25 cellular contexts compared by ENCODE assay signal in genomic region chr19:38526430-38526829, GRCh38.
"Had no signal": no experiment of that assay in that cellular context is flagged by ENCODE, and none has a peak within 500 bp of the region (broad histone marks: within the 10 kb centered on the region; RNA-seq: fewer than 3 reads in every experiment).

No MANE protein-coding gene starts in this region.

- H3K36me3 ChIP-seq: colonic mucosa, lower lobe of right lung, ovary, right atrium auricular region, thoracic aorta, upper lobe of left lung had no signal

- H3K4me3 ChIP-seq: colonic mucosa, gastrocnemius medialis, lower lobe of right lung, ovary, right atrium auricular region, smooth muscle cell, thoracic aorta, tibial nerve, upper lobe of left lung had no signal

- H3K4me1 Mint-ChIP-seq: endodermal cell had no signal

- H3K4me3 Mint-ChIP-seq: dendritic cell treated with granulocyte-macrophage colony-stimulating factor and Interleukin-4, amounts not matched to agents 40 ng/mL and 50 ng/mL, for 4 days; endodermal cell; nephron progenitor cell; stimulated activated naive CD8-positive, alpha-beta T cell treated with anti-CD3 and anti-CD28 coated beads, Interleukin-15, Interleukin-2, amounts not matched to agents 100 ng/mL and 50 ng/mL, for 24 hours had no signal

- DNase-seq: colonic mucosa; effector CD8-positive, alpha-beta T cell; endodermal cell; foreskin fibroblast; gastrocnemius medialis; head of caudate nucleus; left ventricle myocardium superior; lower lobe of right lung; naive thymus-derived CD8-positive, alpha-beta T cell; nephron progenitor cell; occipital lobe; ovary; stimulated activated CD4-positive, alpha-beta T cell treated with anti-CD3 and anti-CD28 coated beads, Interleukin-12 subunit alpha, Interleukin-12 subunit beta, amount 100 ng/mL, for 4 hours; stimulated activated CD4-positive, alpha-beta T cell treated with anti-CD3 and anti-CD28 coated beads, Interleukin-1b, Interleukin-23, amount 100 ng/mL, for 48 hours; stimulated activated CD4-positive, alpha-beta T cell treated with anti-CD3 and anti-CD28 coated beads, Interleukin-4, amount 100 ng/mL, for 1 hour; stimulated activated CD8-positive, alpha-beta memory T cell treated with anti-CD3 and anti-CD28 coated beads, Interleukin-4, amount 100 ng/mL, for 48 hours; upper lobe of left lung had no signal

- H3K27ac Mint-ChIP-seq: dendritic cell treated with granulocyte-macrophage colony-stimulating factor and Interleukin-4, amounts not matched to agents 40 ng/mL and 50 ng/mL, for 4 days; endodermal cell; nephron progenitor cell; stimulated activated naive CD8-positive, alpha-beta T cell treated with anti-CD3 and anti-CD28 coated beads, Interleukin-15, Interleukin-2, amounts not matched to agents 100 ng/mL and 50 ng/mL, for 24 hours had no signal

- H3K36me3 Mint-ChIP-seq: naive thymus-derived CD8-positive, alpha-beta T cell had no signal

- ATAC-seq: esophagus mucosa; gastrocnemius medialis; left ventricle myocardium superior; naive thymus-derived CD8-positive, alpha-beta T cell; sciatic nerve had no signal

- H3K9me3 ChIP-seq: colonic mucosa, gastrocnemius medialis, lower lobe of right lung, ovary, right atrium auricular region, thoracic aorta, tibial nerve, upper lobe of left lung had no signal

- H3K27me3 ChIP-seq: colonic mucosa, gastrocnemius medialis, ovary, right atrium auricular region, tibial nerve, upper lobe of left lung had no signal

- H3K27me3 Mint-ChIP-seq: stimulated activated naive CD8-positive, alpha-beta T cell treated with anti-CD3 and anti-CD28 coated beads, Interleukin-15, Interleukin-2, amounts not matched to agents 100 ng/mL and 50 ng/mL, for 24 hours had no signal

- H3K9me3 Mint-ChIP-seq: dendritic cell treated with granulocyte-macrophage colony-stimulating factor and Interleukin-4, amounts not matched to agents 40 ng/mL and 50 ng/mL, for 4 days; endodermal cell; naive thymus-derived CD8-positive, alpha-beta T cell; nephron progenitor cell; stimulated activated naive CD8-positive, alpha-beta T cell treated with anti-CD3 and anti-CD28 coated beads, Interleukin-15, Interleukin-2, amounts not matched to agents 100 ng/mL and 50 ng/mL, for 24 hours had no signal
